ENCODE assay signal across 9 cellular contexts in genomic region chr4:66688674-66689073, GRCh38.
DNase-seq lines count a peak whose midpoint lies in the region; ATAC-seq and TF ChIP-seq lines count a peak whose summit lies in the region.
"Had no signal": no experiment of that assay in that cellular context is flagged by ENCODE, and none has a peak within 500 bp of the region (broad histone marks: within the 10 kb centered on the region; RNA-seq: fewer than 3 reads in every experiment).

No MANE protein-coding gene starts in this region.

- peaks cover under 1% of the 10 kb centered on the region for H3K4me1 ChIP-seq in body of pancreas

- no peaks in the 10 kb centered on the region for H3K27me3 ChIP-seq in body of pancreas
- H3K27me3 ChIP-seq: BLaER1 treated with 17β-estradiol and CSF1 and Interleukin-3, amounts not matched to agents 10 nM and 100 nM had no signal

- intact Hi-C loops in body of pancreas (cut with DNase I): no loop called here

- DNase-seq in NCI-H187 treated with DMSO at 0.1 percent for 48 hours (lab: John Stamatoyannopoulos, UW) (peak; percentile 55), NCI-H187 (lab: John Stamatoyannopoulos, UW) (no peak), NCI-H2171 treated with DMSO at 0.1 percent for 48 hours (lab: John Stamatoyannopoulos, UW) (peak; percentile 64), body of pancreas (no peak), retina (peak; percentile 11), NK-92 (lab: John Stamatoyannopoulos, UW; ENCODE audit: unreplicated experiment) (no peak)

- WGBS in body of pancreas, 2 donors: 18% methylated on average over 3 of the region's 3 CpGs

- no peak for TF ChIP-seq POLR2A in body of pancreas (IDR thresholded peaks at IDR 0.05)

- H3K9me3 ChIP-seq in body of pancreas: no peaks in the 10 kb centered on the region
- H3K9me3 ChIP-seq: BLaER1 treated with 17β-estradiol and CSF1 and Interleukin-3, amounts not matched to agents 10 nM and 100 nM had no signal

- H3K36me3 ChIP-seq in body of pancreas (replicated peaks in 1 of 2; ENCODE audit: insufficient read depth in 1 of 2, low read depth in 2 of 2): no peaks in the 10 kb centered on the region
- H3K36me3 ChIP-seq: BLaER1 treated with 17β-estradiol and CSF1 and Interleukin-3, amounts not matched to agents 10 nM and 100 nM had no signal

- H3K4me3 ChIP-seq in body of pancreas: no peak overlapping the region
- H3K4me3 ChIP-seq: BLaER1 treated with 17β-estradiol and CSF1 and Interleukin-3, amounts not matched to agents 10 nM and 100 nM had no signal

- ATAC-seq in body of pancreas (no peak), GM21825 (IDR thresholded peaks at IDR 0.05; ENCODE audit: unreplicated experiment) (no peak), HG02840 (IDR thresholded peaks at IDR 0.05; ENCODE audit: low FRiP score, unreplicated experiment) (no peak)

- peak in 4 of 7 experiments; percentile 11 to 38 (median 24) for TF ChIP-seq CTCF in body of pancreas (IDR thresholded peaks at IDR 0.05)

- H3K27ac ChIP-seq in body of pancreas: no peak overlapping the region
- H3K27ac ChIP-seq: BLaER1 treated with 17β-estradiol and CSF1 and Interleukin-3, amounts not matched to agents 10 nM and 100 nM had no signal

Comparison
In these comparisons a context has a peak if more than half of its experiments do, and no peak if none do; other contexts are left out.
1. DNase-seq: peak in NCI-H187 treated with DMSO at 0.1 percent for 48 hours (single experiment), NCI-H2171 treated with DMSO at 0.1 percent for 48 hours (single experiment) and retina (single experiment); none in NCI-H187 (0 of 2), body of pancreas (0 of 4) and NK-92 (single experiment).